ENCODE assay signal across 14 cellular contexts in genomic region chr5:153960269-153961215, GRCh38.
DNase-seq lines count a peak whose midpoint lies in the region; ATAC-seq and TF ChIP-seq lines count a peak whose summit lies in the region.
"Had no signal": no experiment of that assay in that cellular context is flagged by ENCODE, and none has a peak within 500 bp of the region (broad histone marks: within the 10 kb centered on the region; RNA-seq: fewer than 3 reads in every experiment).

No MANE protein-coding gene starts in this region.

- peak; percentile 17 for DNase-seq in activated naive CD4-positive, alpha-beta T cell treated with anti-CD3 and anti-CD28 coated beads for 36 hours
- no peak for DNase-seq in activated naive CD4-positive, alpha-beta T cell (lab: John Stamatoyannopoulos, UW)
- no peak for DNase-seq in T-helper 17 cell
- peak; percentile 27 for DNase-seq in mesenchymal stem cell
- DNase-seq in stimulated activated naive CD8-positive, alpha-beta T cell treated with anti-CD3 and anti-CD28 coated beads, Interleukin-15, amount 100 ng/mL, for 72 hours: peak in 1 of 2 donors; percentile 30
- DNase-seq in foreskin keratinocyte: no peak
- DNase-seq: AML-193, GDM1, NCI-H1694 treated with DMSO at 0.1 percent for 48 hours, OCI-M1, right cardiac atrium had no signal

- H3K9me3 ChIP-seq in T-helper 17 cell (ENCODE audit: control insufficient read depth, low read length, poor library complexity, severe bottlenecking): no peaks in the 10 kb centered on the region
- H3K9me3 ChIP-seq in mesenchymal stem cell (ENCODE audit: control insufficient read depth, low read length): no peaks in the 10 kb centered on the region

- no peak overlapping the region for H3K23ac ChIP-seq in mesenchymal stem cell (ENCODE audit: low read length in 2 of 2)

- H3K27ac Mint-ChIP-seq in activated naive CD4-positive, alpha-beta T cell treated with anti-CD3 and anti-CD28 coated beads for 36 hours: no peak overlapping the region
- H3K27ac Mint-ChIP-seq in T-helper 17 cell: peak overlapping the region; percentile 16
- H3K27ac Mint-ChIP-seq in stimulated activated naive CD8-positive, alpha-beta T cell treated with anti-CD3 and anti-CD28 coated beads, Interleukin-15, amount 100 ng/mL, for 72 hours: no peak overlapping the region

- H3K9me3 Mint-ChIP-seq in activated naive CD4-positive, alpha-beta T cell treated with anti-CD3 and anti-CD28 coated beads for 36 hours: no peaks in the 10 kb centered on the region
- no peaks in the 10 kb centered on the region for H3K9me3 Mint-ChIP-seq in stimulated activated naive CD8-positive, alpha-beta T cell treated with anti-CD3 and anti-CD28 coated beads, Interleukin-15, amount 100 ng/mL, for 72 hours

- no peak overlapping the region for H3K4me3 ChIP-seq in mesenchymal stem cell (ENCODE audit: insufficient read depth in 1 of 2, low read depth in 1 of 2, low read length in 2 of 2)
- H3K4me3 ChIP-seq: cardiac muscle cell had no signal

- no peak for TF ChIP-seq CTCF in foreskin keratinocyte (conservative IDR thresholded peaks at IDR 0.05)

- H3K27me3 ChIP-seq in mesenchymal stem cell (ENCODE audit: control insufficient read depth in 1 of 2, insufficient read depth in 1 of 2, low read length in 2 of 2): no peaks in the 10 kb centered on the region
- H3K27me3 ChIP-seq in foreskin keratinocyte: no peaks in the 10 kb centered on the region
- H3K27me3 ChIP-seq: cardiac muscle cell had no signal

- no peak overlapping the region for H3K4me3 Mint-ChIP-seq in activated naive CD4-positive, alpha-beta T cell treated with anti-CD3 and anti-CD28 coated beads for 36 hours
- no peak overlapping the region for H3K4me3 Mint-ChIP-seq in T-helper 17 cell
- H3K4me3 Mint-ChIP-seq in stimulated activated naive CD8-positive, alpha-beta T cell treated with anti-CD3 and anti-CD28 coated beads, Interleukin-15, amount 100 ng/mL, for 72 hours: no peak overlapping the region

- ATAC-seq in T-helper 17 cell (no peak), GM18909 (IDR thresholded peaks at IDR 0.05; ENCODE audit: poor library complexity, unreplicated experiment) (no peak), HG03135 (IDR thresholded peaks at IDR 0.05; ENCODE audit: unreplicated experiment) (no peak), foreskin keratinocyte (no peak)
- ATAC-seq in stimulated activated naive CD8-positive, alpha-beta T cell treated with anti-CD3 and anti-CD28 coated beads, Interleukin-15, amount 100 ng/mL, for 72 hours: peak; percentile 66

- peak overlapping the region in 1 of 2 experiments; percentile 86 for H3K14ac ChIP-seq in mesenchymal stem cell (ENCODE audit: low read length in 2 of 2)

- intact Hi-C loops in activated naive CD4-positive, alpha-beta T cell treated with anti-CD3 and anti-CD28 coated beads for 36 hours (cut with micrococcal nuclease): no loop called here

- H3K36me3 Mint-ChIP-seq in activated naive CD4-positive, alpha-beta T cell treated with anti-CD3 and anti-CD28 coated beads for 36 hours (ENCODE audit: low read depth): no peaks in the 10 kb centered on the region
- peaks cover 4% of the 10 kb centered on the region for H3K36me3 Mint-ChIP-seq in T-helper 17 cell (ENCODE audit: low read depth)

- H4K8ac ChIP-seq in mesenchymal stem cell (ENCODE audit: low read length): peak overlapping the region; percentile 52

- peak overlapping the region; percentile 45 to 98 for H2BK12ac ChIP-seq in mesenchymal stem cell (ENCODE audit: low read length in 2 of 2)

- H3K36me3 ChIP-seq in mesenchymal stem cell (ENCODE audit: control insufficient read depth in 1 of 2, insufficient read depth in 2 of 2, low read depth in 1 of 2, low read length in 2 of 2): no peaks in the 10 kb centered on the region
- H3K36me3 ChIP-seq: cardiac muscle cell had no signal

- H3K4me2 ChIP-seq in mesenchymal stem cell (ENCODE audit: low read length, poor library complexity, severe bottlenecking): no peak overlapping the region

- H3K79me1 ChIP-seq in mesenchymal stem cell (replicated peaks; ENCODE audit: low read length, poor library complexity, severe bottlenecking): no peaks in the 10 kb centered on the region

- H3K4me1 Mint-ChIP-seq in activated naive CD4-positive, alpha-beta T cell treated with anti-CD3 and anti-CD28 coated beads for 36 hours (ENCODE audit: low read depth): peaks cover 7% of the 10 kb centered on the region
- H3K4me1 Mint-ChIP-seq in T-helper 17 cell: peaks cover 14% of the 10 kb centered on the region
- peaks cover 11% of the 10 kb centered on the region for H3K4me1 Mint-ChIP-seq in stimulated activated naive CD8-positive, alpha-beta T cell treated with anti-CD3 and anti-CD28 coated beads, Interleukin-15, amount 100 ng/mL, for 72 hours

- H3K27ac ChIP-seq in mesenchymal stem cell (ENCODE audit: low read length, poor library complexity, severe bottlenecking) (no peak overlapping the region), foreskin keratinocyte (no peak overlapping the region)
- H3K27ac ChIP-seq: cardiac muscle cell had no signal

- peak overlapping the region in 1 of 2 experiments; percentile 70 for H3K4ac ChIP-seq in mesenchymal stem cell (ENCODE audit: low read depth in 1 of 2, low read length in 2 of 2)

- CTCF ChIA-PET in activated naive CD4-positive, alpha-beta T cell treated with anti-CD3 and anti-CD28 coated beads for 36 hours (lab: Charles Lee): interaction anchor here (0.5 to 1.3 kb wide), 2 partner anchors 15 to 38 kb away, joined by 3 to 4 read pairs; no protein-coding TSS in a partner anchor

- H2BK15ac ChIP-seq in mesenchymal stem cell (ENCODE audit: low read depth, poor library complexity, severe bottlenecking): peak overlapping the region; percentile 83

- peak overlapping the region; percentile 65 for H4K91ac ChIP-seq in mesenchymal stem cell (ENCODE audit: low read length)

- H2AFZ ChIP-seq in mesenchymal stem cell (ENCODE audit: low read depth, low read length): peak overlapping the region; percentile 29

- no peak overlapping the region for H2AK5ac ChIP-seq in mesenchymal stem cell (ENCODE audit: low read length, severe bottlenecking)

- H3K9ac ChIP-seq in mesenchymal stem cell (ENCODE audit: low read length): no peak overlapping the region

- no peak overlapping the region for H2BK5ac ChIP-seq in mesenchymal stem cell (ENCODE audit: low read depth, low read length, poor library complexity, severe bottlenecking)

- no peaks in the 10 kb centered on the region for H3K27me3 Mint-ChIP-seq in activated naive CD4-positive, alpha-beta T cell treated with anti-CD3 and anti-CD28 coated beads for 36 hours (ENCODE audit: low read depth)
- peaks cover 12% of the 10 kb centered on the region for H3K27me3 Mint-ChIP-seq in T-helper 17 cell
- H3K27me3 Mint-ChIP-seq in stimulated activated naive CD8-positive, alpha-beta T cell treated with anti-CD3 and anti-CD28 coated beads, Interleukin-15, amount 100 ng/mL, for 72 hours: peaks cover 16% of the 10 kb centered on the region

- H3K4me1 ChIP-seq in mesenchymal stem cell (ENCODE audit: control insufficient read depth, insufficient read depth, low read depth, low read length) (peaks cover 14% of the 10 kb centered on the region), foreskin keratinocyte (no peaks in the 10 kb centered on the region)

- H3K18ac ChIP-seq in mesenchymal stem cell (ENCODE audit: low read depth in 1 of 2, low read length in 2 of 2): peak overlapping the region; percentile 50 to 80

- H2BK120ac ChIP-seq in mesenchymal stem cell (ENCODE audit: low read depth, low read length): peak overlapping the region; percentile 37

- WGBS in mesenchymal stem cell: 51% methylated on average over 9 of the region's 10 CpGs

Comparison
In these comparisons a context has a peak if more than half of its experiments do, and no peak if none do; other contexts are left out.
1. DNase-seq: peak in activated naive CD4-positive, alpha-beta T cell treated with anti-CD3 and anti-CD28 coated beads for 36 hours (single experiment) and mesenchymal stem cell (single experiment); none in activated naive CD4-positive, alpha-beta T cell (0 of 4), T-helper 17 cell (0 of 3) and foreskin keratinocyte (0 of 2).